In the genomic region with DNA sequence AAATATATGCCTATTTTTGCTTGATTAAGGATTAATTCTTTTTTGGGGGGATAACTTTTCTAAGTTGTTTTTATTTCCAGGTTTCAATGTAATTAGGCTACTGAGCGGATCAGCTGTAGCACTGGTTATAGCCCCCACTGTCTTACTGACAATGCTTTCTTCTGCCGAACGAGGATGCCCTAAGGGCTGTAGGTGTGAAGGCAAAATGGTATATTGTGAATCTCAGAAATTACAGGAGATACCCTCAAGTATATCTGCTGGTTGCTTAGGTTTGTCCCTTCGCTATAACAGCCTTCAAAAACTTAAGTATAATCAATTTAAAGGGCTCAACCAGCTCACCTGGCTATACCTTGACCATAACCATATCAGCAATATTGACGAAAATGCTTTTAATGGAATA, we compare ENCODE assay signal across 2 cellular contexts.
TF ChIP-seq lines count a peak whose summit lies in the region.

No MANE protein-coding gene starts in this region.

TF ChIP-seq in H1, 55 proteins besides CTCF, POLR2A, EP300 and RAD21:
- TF ChIP-seq RNF2 (IDR thresholded peaks at IDR 0.05; ENCODE audit: borderline replicate concordance, low read depth, low read length, missing control alignments, poor library complexity, severe bottlenecking): no peak
- no peak for TF ChIP-seq SIX5 (IDR thresholded peaks at IDR 0.05; ENCODE audit: low read depth, low read length)
- TF ChIP-seq ASH2L (IDR thresholded peaks at IDR 0.05; ENCODE audit: low read length): no peak
- TF ChIP-seq CEBPB (IDR thresholded peaks at IDR 0.05; ENCODE audit: low read depth, low read length): no peak
- no peak for TF ChIP-seq EGR1 (IDR thresholded peaks at IDR 0.05; ENCODE audit: borderline replicate concordance, low read depth, low read length)
- TF ChIP-seq CHD1 (IDR thresholded peaks at IDR 0.05; ENCODE audit: low read depth, low read length): no peak
- TF ChIP-seq NANOG (IDR thresholded peaks at IDR 0.05; ENCODE audit: insufficient read depth, low read depth, low read length, poor library complexity, severe bottlenecking): no peak
- TF ChIP-seq, protein P1, sequence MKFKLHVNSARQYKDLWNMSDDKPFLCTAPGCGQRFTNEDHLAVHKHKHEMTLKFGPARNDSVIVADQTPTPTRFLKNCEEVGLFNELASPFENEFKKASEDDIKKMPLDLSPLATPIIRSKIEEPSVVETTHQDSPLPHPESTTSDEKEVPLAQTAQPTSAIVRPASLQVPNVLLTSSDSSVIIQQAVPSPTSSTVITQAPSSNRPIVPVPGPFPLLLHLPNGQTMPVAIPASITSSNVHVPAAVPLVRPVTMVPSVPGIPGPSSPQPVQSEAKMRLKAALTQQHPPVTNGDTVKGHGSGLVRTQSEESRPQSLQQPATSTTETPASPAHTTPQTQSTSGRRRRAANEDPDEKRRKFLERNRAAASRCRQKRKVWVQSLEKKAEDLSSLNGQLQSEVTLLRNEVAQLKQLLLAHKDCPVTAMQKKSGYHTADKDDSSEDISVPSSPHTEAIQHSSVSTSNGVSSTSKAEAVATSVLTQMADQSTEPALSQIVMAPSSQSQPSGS (IDR thresholded peaks at IDR 0.05; ENCODE audit: low read length): no peak
- no peak for TF ChIP-seq KDM4A (IDR thresholded peaks at IDR 0.05; ENCODE audit: low read depth, low read length, severe bottlenecking)
- no peak for TF ChIP-seq RFX5 (IDR thresholded peaks at IDR 0.05; ENCODE audit: borderline replicate concordance, low read depth, low read length)
- no peak for TF ChIP-seq FOSL1 (IDR thresholded peaks at IDR 0.05; ENCODE audit: insufficient read depth, low read depth, low read length)
- no peak for TF ChIP-seq BACH1 (IDR thresholded peaks at IDR 0.05; ENCODE audit: low read length)
TF ChIP-seq in H1: peak in this region for 0.

TF ChIP-seq in neural cell, 6 proteins besides CTCF, POLR2A, EP300 and RAD21:
- TF ChIP-seq EZH2 (IDR thresholded peaks at IDR 0.05; ENCODE audit: borderline replicate concordance, insufficient read depth, low read length, poor library complexity, severe bottlenecking): no peak
- no peak for TF ChIP-seq MXI1 (conservative IDR thresholded peaks at IDR 0.05; ENCODE audit: poor library complexity, severe bottlenecking)
- no peak for TF ChIP-seq SMC3 (conservative IDR thresholded peaks at IDR 0.05; ENCODE audit: poor library complexity)
- TF ChIP-seq, protein P2, sequence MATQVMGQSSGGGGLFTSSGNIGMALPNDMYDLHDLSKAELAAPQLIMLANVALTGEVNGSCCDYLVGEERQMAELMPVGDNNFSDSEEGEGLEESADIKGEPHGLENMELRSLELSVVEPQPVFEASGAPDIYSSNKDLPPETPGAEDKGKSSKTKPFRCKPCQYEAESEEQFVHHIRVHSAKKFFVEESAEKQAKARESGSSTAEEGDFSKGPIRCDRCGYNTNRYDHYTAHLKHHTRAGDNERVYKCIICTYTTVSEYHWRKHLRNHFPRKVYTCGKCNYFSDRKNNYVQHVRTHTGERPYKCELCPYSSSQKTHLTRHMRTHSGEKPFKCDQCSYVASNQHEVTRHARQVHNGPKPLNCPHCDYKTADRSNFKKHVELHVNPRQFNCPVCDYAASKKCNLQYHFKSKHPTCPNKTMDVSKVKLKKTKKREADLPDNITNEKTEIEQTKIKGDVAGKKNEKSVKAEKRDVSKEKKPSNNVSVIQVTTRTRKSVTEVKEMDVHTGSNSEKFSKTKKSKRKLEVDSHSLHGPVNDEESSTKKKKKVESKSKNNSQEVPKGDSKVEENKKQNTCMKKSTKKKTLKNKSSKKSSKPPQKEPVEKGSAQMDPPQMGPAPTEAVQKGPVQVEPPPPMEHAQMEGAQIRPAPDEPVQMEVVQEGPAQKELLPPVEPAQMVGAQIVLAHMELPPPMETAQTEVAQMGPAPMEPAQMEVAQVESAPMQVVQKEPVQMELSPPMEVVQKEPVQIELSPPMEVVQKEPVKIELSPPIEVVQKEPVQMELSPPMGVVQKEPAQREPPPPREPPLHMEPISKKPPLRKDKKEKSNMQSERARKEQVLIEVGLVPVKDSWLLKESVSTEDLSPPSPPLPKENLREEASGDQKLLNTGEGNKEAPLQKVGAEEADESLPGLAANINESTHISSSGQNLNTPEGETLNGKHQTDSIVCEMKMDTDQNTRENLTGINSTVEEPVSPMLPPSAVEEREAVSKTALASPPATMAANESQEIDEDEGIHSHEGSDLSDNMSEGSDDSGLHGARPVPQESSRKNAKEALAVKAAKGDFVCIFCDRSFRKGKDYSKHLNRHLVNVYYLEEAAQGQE (IDR thresholded peaks at IDR 0.05; ENCODE audit: borderline replicate concordance): no peak
- TF ChIP-seq POLR2AphosphoS5 (IDR thresholded peaks at IDR 0.05): no peak
- no peak for TF ChIP-seq TAF1 (IDR thresholded peaks at IDR 0.05; ENCODE audit: low read depth)
